8 cellular contexts compared by ENCODE assay signal in genomic region chr2:54570925-54571694, GRCh38.
A peak's percentile ranks its signal among the peaks of the same experiment; 100 is the strongest.
DNase-seq lines count a peak whose midpoint lies in the region; ATAC-seq and TF ChIP-seq lines count a peak whose summit lies in the region.

No MANE protein-coding gene starts in this region.

- peaks cover 64 to 99% (median 84%) of the 10 kb centered on the region in 4 donors for H3K4me1 Mint-ChIP-seq in CD4-positive, alpha-beta memory T cell
- H3K4me1 Mint-ChIP-seq in activated naive CD8-positive, alpha-beta T cell (ENCODE audit: low read depth): peaks cover 88% of the 10 kb centered on the region
- peaks cover 85 to 96% of the 10 kb centered on the region in 2 donors for H3K4me1 Mint-ChIP-seq in immature natural killer cell

- no peaks in the 10 kb centered on the region for H3K9me3 ChIP-seq in CD4-positive, alpha-beta memory T cell (ENCODE audit: control insufficient read depth in 1 of 2, low read length in 2 of 2)
- H3K9me3 ChIP-seq in RWPE2 (ENCODE audit: severe bottlenecking): no peaks in the 10 kb centered on the region

- peak overlapping the region; percentile 43 to 95 (median 80) for H3K4me3 Mint-ChIP-seq in CD4-positive, alpha-beta memory T cell
- peak overlapping the region; percentile 77 for H3K4me3 Mint-ChIP-seq in activated naive CD8-positive, alpha-beta T cell
- H3K4me3 Mint-ChIP-seq in immature natural killer cell: peak overlapping the region; percentile 75 to 92 (median 87)

- ATAC-seq in GM19324 (IDR thresholded peaks at IDR 0.05; ENCODE audit: low FRiP score, unreplicated experiment): peak; percentile 70
- peak; percentile 66 for ATAC-seq in HG03342 (IDR thresholded peaks at IDR 0.05; ENCODE audit: unreplicated experiment)
- peak; percentile 73 for ATAC-seq in RWPE2 (ENCODE audit: low read depth)

- H3K36me3 ChIP-seq in CD4-positive, alpha-beta memory T cell (ENCODE audit: insufficient read depth, low read length): no peaks in the 10 kb centered on the region
- H3K36me3 ChIP-seq in RWPE2 (ENCODE audit: low read depth): peaks cover 11% of the 10 kb centered on the region; the same call in 1 of the 2 replicates

- CTCF ChIA-PET in CD4-positive, alpha-beta memory T cell (lab: Charles Lee; ENCODE audit: partially characterized antibody): interaction anchor here (0.8 to 14.6 kb wide), 8 partner anchors 9 to 95 kb away, joined by 3 to 199 read pairs (median 4); no protein-coding TSS in a partner anchor

- DNase-seq in CD4-positive, alpha-beta memory T cell: peak; percentile 63 to 87 (median 72)
- DNase-seq in RWPE2 (ENCODE audit: low spot score) (peak; percentile 84), immature natural killer cell (peak; percentile 76 to 82 (median 77)), posterior vena cava (ENCODE audit: low spot score) (no peak)
- DNase-seq in stimulated activated CD4-positive, alpha-beta T cell treated with anti-CD3 and anti-CD28 coated beads, TNF-alpha, amount 100 ng/mL, for 24 hours (ENCODE audit: low read depth in 3 of 3): peak in 2 of 3 experiments; percentile 51 to 78

- peak overlapping the region; percentile 93 to 99 (median 99) for H3K27ac Mint-ChIP-seq in CD4-positive, alpha-beta memory T cell
- H3K27ac Mint-ChIP-seq in activated naive CD8-positive, alpha-beta T cell: peak overlapping the region; percentile 100
- peak overlapping the region; percentile 96 to 100 (median 98) for H3K27ac Mint-ChIP-seq in immature natural killer cell

- intact Hi-C loops in CD4-positive, alpha-beta memory T cell (cut with micrococcal nuclease): loop anchor here (5.0 kb wide), 2 partner anchors 81 to 151 kb away; partner anchors contain the start of gene EML6
- intact Hi-C loops in posterior vena cava (cut with DNase I): no loop called here

- H3K27me3 ChIP-seq in CD4-positive, alpha-beta memory T cell (ENCODE audit: insufficient read depth, low read length): no peaks in the 10 kb centered on the region
- H3K27me3 ChIP-seq in RWPE2 (ENCODE audit: insufficient read depth, poor library complexity, severe bottlenecking): no peaks in the 10 kb centered on the region

- POLR2A ChIA-PET in CD4-positive, alpha-beta memory T cell (lab: Charles Lee; ENCODE audit: partially characterized antibody): interaction anchor here (1.0 to 17.5 kb wide), 9 partner anchors 10 to 153 kb away, joined by 3 to 665 read pairs (median 12); partner anchors contain the start of gene EML6

- peak overlapping the region; percentile 94 for H3K27ac ChIP-seq in CD4-positive, alpha-beta memory T cell (ENCODE audit: low read depth, low read length)
- peak overlapping the region; percentile 100 for H3K27ac ChIP-seq in RWPE2 (ENCODE audit: poor library complexity, severe bottlenecking)

- no peaks in the 10 kb centered on the region for H3K9me3 Mint-ChIP-seq in CD4-positive, alpha-beta memory T cell
- H3K9me3 Mint-ChIP-seq in activated naive CD8-positive, alpha-beta T cell (ENCODE audit: low read depth): no peaks in the 10 kb centered on the region
- H3K9me3 Mint-ChIP-seq in immature natural killer cell: no peaks in the 10 kb centered on the region

- peaks cover 96% of the 10 kb centered on the region for H3K4me1 ChIP-seq in CD4-positive, alpha-beta memory T cell (ENCODE audit: insufficient read depth, low read length)
- peaks cover 81% of the 10 kb centered on the region for H3K4me1 ChIP-seq in RWPE2 (ENCODE audit: insufficient read depth, poor library complexity, severe bottlenecking)

- peaks cover 7 to 14% of the 10 kb centered on the region in 2 donors for H3K36me3 Mint-ChIP-seq in CD4-positive, alpha-beta memory T cell
- peaks cover 3% of the 10 kb centered on the region for H3K36me3 Mint-ChIP-seq in activated naive CD8-positive, alpha-beta T cell
- peaks cover 0 to 4% (median 3%) of the 10 kb centered on the region in 3 donors for H3K36me3 Mint-ChIP-seq in immature natural killer cell

- H3K27me3 Mint-ChIP-seq in CD4-positive, alpha-beta memory T cell: no peaks in the 10 kb centered on the region
- H3K27me3 Mint-ChIP-seq in activated naive CD8-positive, alpha-beta T cell: no peaks in the 10 kb centered on the region
- H3K27me3 Mint-ChIP-seq in immature natural killer cell (ENCODE audit: low read depth in 3 of 3): peaks cover 9 to 25% (median 13%) of the 10 kb centered on the region in 3 donors

- no peak for TF ChIP-seq CTCF in RWPE2 (IDR thresholded peaks at IDR 0.05; ENCODE audit: poor library complexity, severe bottlenecking)

- H3K4me3 ChIP-seq in CD4-positive, alpha-beta memory T cell (ENCODE audit: low read length in 2 of 2): peak overlapping the region in 1 of 2 donors; percentile 11
- no peak overlapping the region for H3K4me3 ChIP-seq in RWPE2 (ENCODE audit: severe bottlenecking)
